In genomic region chr10:80194373-80195045, GRCh38 we compare ENCODE assay signal across 12 cellular contexts. TPM values are rescaled to one million over a fixed set of nuclear protein-coding genes. Genes with fewer than 3 reads are reported as not detected.
DNase-seq lines count a peak whose midpoint lies in the region; ATAC-seq and TF ChIP-seq lines count a peak whose summit lies in the region.
"Had no signal": no experiment of that assay in that cellular context is flagged by ENCODE, and none has a peak within 500 bp of the region (broad histone marks: within the 10 kb centered on the region; RNA-seq: fewer than 3 reads in every experiment).

No MANE protein-coding gene starts in this region.

- H3K4me1 Mint-ChIP-seq in activated naive CD8-positive, alpha-beta T cell (ENCODE audit: low read depth), result peaks cover 75% of the 10 kb centered on the region
- peaks cover 62% of the 10 kb centered on the region for H3K4me1 Mint-ChIP-seq in activated naive CD8-positive, alpha-beta T cell treated with anti-CD3 and anti-CD28 coated beads for 36 hours
- H3K4me1 Mint-ChIP-seq in activated B cell treated with CpG ODN at 0.5 μM for 24 hours, result peaks cover 78% of the 10 kb centered on the region
- peaks cover 69% of the 10 kb centered on the region for H3K4me1 Mint-ChIP-seq in stimulated activated memory B cell treated with anti-CD40 and anti-IgM and Interleukin-4, amounts not matched to agents 10 μg/mL and 1 μg/mL and 100 μg/mL, for 72 hours

- peak overlapping the region; percentile 99 for H3K27ac ChIP-seq in lower lobe of right lung
- H3K27ac ChIP-seq: uterus had no signal

- H3K36me3 Mint-ChIP-seq in activated naive CD8-positive, alpha-beta T cell, result peaks cover 13% of the 10 kb centered on the region
- peaks cover 59% of the 10 kb centered on the region for H3K36me3 Mint-ChIP-seq in activated naive CD8-positive, alpha-beta T cell treated with anti-CD3 and anti-CD28 coated beads for 36 hours
- H3K36me3 Mint-ChIP-seq in activated B cell treated with CpG ODN at 0.5 μM for 24 hours (ENCODE audit: low read depth), result peaks cover 24% of the 10 kb centered on the region
- H3K36me3 Mint-ChIP-seq in stimulated activated memory B cell treated with anti-CD40 and anti-IgM and Interleukin-4, amounts not matched to agents 10 μg/mL and 1 μg/mL and 100 μg/mL, for 72 hours, result peaks cover 44% of the 10 kb centered on the region

- ATAC-seq in activated B cell treated with CpG ODN at 0.5 μM for 24 hours (ENCODE audit: low read depth) (no peak), lower lobe of right lung (no peak), HG02642 (IDR thresholded peaks at IDR 0.05; ENCODE audit: poor library complexity, unreplicated experiment) (no peak), GM21381 (IDR thresholded peaks at IDR 0.05; ENCODE audit: unreplicated experiment) (no peak)
- no peak for ATAC-seq in stimulated activated memory B cell treated with anti-CD40 and anti-IgM and Interleukin-4, amounts not matched to agents 10 μg/mL and 1 μg/mL and 100 μg/mL, for 72 hours

- POLR2A ChIA-PET in activated B cell treated with CpG ODN at 0.5 μM for 24 hours (lab: Charles Lee), result interaction anchor here (1.0 kb wide), 1 partner anchor 9 kb away, joined by 3 read pairs; no protein-coding TSS in a partner anchor

- peaks cover 97% of the 10 kb centered on the region for H3K4me1 ChIP-seq in lower lobe of right lung

- H3K27me3 Mint-ChIP-seq in activated naive CD8-positive, alpha-beta T cell, result no peaks in the 10 kb centered on the region
- no peaks in the 10 kb centered on the region for H3K27me3 Mint-ChIP-seq in activated naive CD8-positive, alpha-beta T cell treated with anti-CD3 and anti-CD28 coated beads for 36 hours
- no peaks in the 10 kb centered on the region for H3K27me3 Mint-ChIP-seq in activated B cell treated with CpG ODN at 0.5 μM for 24 hours
- H3K27me3 Mint-ChIP-seq in stimulated activated memory B cell treated with anti-CD40 and anti-IgM and Interleukin-4, amounts not matched to agents 10 μg/mL and 1 μg/mL and 100 μg/mL, for 72 hours, result no peaks in the 10 kb centered on the region

- H3K27me3 ChIP-seq in lower lobe of right lung (ENCODE audit: low read depth), result no peaks in the 10 kb centered on the region
- H3K27me3 ChIP-seq: sigmoid colon, uterus had no signal

- H3K9me3 ChIP-seq in lower lobe of right lung, result no peaks in the 10 kb centered on the region
- H3K9me3 ChIP-seq: sigmoid colon, uterus had no signal

- CTCF ChIA-PET in activated B cell treated with CpG ODN at 0.5 μM for 24 hours (lab: Charles Lee), result interaction anchor here (1.4 to 1.8 kb wide), 2 partner anchors 10 to 11 kb away, joined by 4 to 5 read pairs; partner anchors contain the start of gene ANXA11

- TF ChIP-seq CTCF in activated B cell treated with CpG ODN at 0.5 μM for 24 hours (IDR thresholded peaks at IDR 0.05), result no peak
- no peak for TF ChIP-seq CTCF in lower lobe of right lung (IDR thresholded peaks at IDR 0.05)

- H3K9me3 Mint-ChIP-seq in activated naive CD8-positive, alpha-beta T cell (ENCODE audit: low read depth), result peaks cover 3% of the 10 kb centered on the region
- H3K9me3 Mint-ChIP-seq in activated naive CD8-positive, alpha-beta T cell treated with anti-CD3 and anti-CD28 coated beads for 36 hours, result peaks cover 15% of the 10 kb centered on the region
- H3K9me3 Mint-ChIP-seq in activated B cell treated with CpG ODN at 0.5 μM for 24 hours, result no peaks in the 10 kb centered on the region
- H3K9me3 Mint-ChIP-seq in stimulated activated memory B cell treated with anti-CD40 and anti-IgM and Interleukin-4, amounts not matched to agents 10 μg/mL and 1 μg/mL and 100 μg/mL, for 72 hours, result peaks cover 4% of the 10 kb centered on the region

- peaks cover 10% of the 10 kb centered on the region for H3K36me3 ChIP-seq in lower lobe of right lung
- H3K36me3 ChIP-seq: sigmoid colon, uterus had no signal

- DNase-seq in activated naive CD8-positive, alpha-beta T cell treated with anti-CD3 and anti-CD28 coated beads for 36 hours, result no peak
- DNase-seq in activated B cell treated with CpG ODN at 0.5 μM for 24 hours (no peak), lower lobe of right lung (no peak), SKM-1 (lab: John Stamatoyannopoulos, UW; ENCODE audit: unreplicated experiment) (no peak)
- DNase-seq: glutamatergic neuron, NCI-H1694 treated with DMSO at 0.1 percent for 48 hours, sigmoid colon, uterus had no signal

- H3K4me3 ChIP-seq in lower lobe of right lung, result no peak overlapping the region
- H3K4me3 ChIP-seq: sigmoid colon, uterus had no signal

- H3K4me3 Mint-ChIP-seq in activated naive CD8-positive, alpha-beta T cell, result no peak overlapping the region
- H3K4me3 Mint-ChIP-seq in activated naive CD8-positive, alpha-beta T cell treated with anti-CD3 and anti-CD28 coated beads for 36 hours, result no peak overlapping the region
- H3K4me3 Mint-ChIP-seq in activated B cell treated with CpG ODN at 0.5 μM for 24 hours, result no peak overlapping the region
- no peak overlapping the region for H3K4me3 Mint-ChIP-seq in stimulated activated memory B cell treated with anti-CD40 and anti-IgM and Interleukin-4, amounts not matched to agents 10 μg/mL and 1 μg/mL and 100 μg/mL, for 72 hours

- H3K27ac Mint-ChIP-seq in activated naive CD8-positive, alpha-beta T cell, result peak overlapping the region; percentile 97
- no peak overlapping the region for H3K27ac Mint-ChIP-seq in activated naive CD8-positive, alpha-beta T cell treated with anti-CD3 and anti-CD28 coated beads for 36 hours
- H3K27ac Mint-ChIP-seq in activated B cell treated with CpG ODN at 0.5 μM for 24 hours, result peak overlapping the region; percentile 94
- peak overlapping the region; percentile 97 for H3K27ac Mint-ChIP-seq in stimulated activated memory B cell treated with anti-CD40 and anti-IgM and Interleukin-4, amounts not matched to agents 10 μg/mL and 1 μg/mL and 100 μg/mL, for 72 hours

- intact Hi-C loops in activated B cell treated with CpG ODN at 0.5 μM for 24 hours (cut with micrococcal nuclease), result loop anchor here (5.0 kb wide), 1 partner anchor 947 kb away; no protein-coding TSS in a partner anchor
- intact Hi-C loops in lower lobe of right lung (cut with DNase I), result no loop called here

RNA-seq across cellular contexts. Expression of gene ANXA11, which starts 10.8 kb away (rescaled TPM):
- 100 to 1,000 TPM; 181 to 191 TPM for total RNA-seq in activated naive CD8-positive, alpha-beta T cell treated with anti-CD3 and anti-CD28 coated beads for 36 hours
- total RNA-seq in activated B cell treated with CpG ODN at 0.5 μM for 24 hours, result 178 and 190 TPM in 2 replicates
- total RNA-seq in lower lobe of right lung, result 306 TPM
